1 cellular context compared by ENCODE assay signal in the genomic region with DNA sequence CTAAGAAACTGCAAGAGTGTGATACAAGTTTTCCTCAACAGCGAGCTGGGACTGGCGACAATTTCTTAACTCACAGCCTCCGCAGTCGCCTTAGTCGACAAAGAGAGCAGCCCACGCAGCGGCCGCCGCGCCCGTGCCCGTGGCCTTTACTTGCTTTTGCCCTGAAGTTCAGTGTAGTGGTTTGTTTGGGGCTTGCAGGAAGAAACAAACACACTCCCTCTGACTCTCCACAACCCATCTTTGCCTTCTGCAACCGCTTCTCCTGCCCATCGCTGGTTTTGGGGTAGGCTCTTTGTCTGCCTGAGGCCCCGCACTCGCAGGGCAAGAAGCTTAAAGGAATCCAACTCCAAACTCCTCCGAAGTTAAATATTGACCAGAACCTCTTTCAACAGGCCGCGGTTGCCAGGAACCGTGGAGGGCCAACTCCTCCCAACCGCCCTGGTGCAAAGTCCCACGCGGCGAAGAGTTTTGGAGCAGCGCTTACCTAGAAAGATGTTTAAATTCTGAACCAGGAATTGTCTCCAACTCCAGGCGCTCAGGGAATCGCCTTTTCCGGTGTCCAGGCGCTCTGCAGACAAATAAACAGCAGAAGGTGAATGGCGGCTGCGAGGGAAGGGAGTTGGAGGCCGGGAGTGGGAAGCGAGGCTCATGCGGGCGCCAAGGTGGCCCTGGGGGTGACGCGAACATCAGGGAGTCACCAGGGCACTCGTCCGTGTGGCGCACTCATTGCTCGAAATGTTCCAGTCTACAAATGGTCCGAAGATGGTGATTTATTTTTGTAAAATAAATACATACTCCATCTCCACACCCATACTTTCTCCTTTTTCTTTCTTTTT.
TF ChIP-seq lines count a peak whose summit lies in the region.

No MANE protein-coding gene starts in this region.

TF ChIP-seq in HepG2, 621 proteins besides CTCF, POLR2A, EP300 and RAD21 (continued from another document and continues in another):
- TF ChIP-seq, protein P1, sequence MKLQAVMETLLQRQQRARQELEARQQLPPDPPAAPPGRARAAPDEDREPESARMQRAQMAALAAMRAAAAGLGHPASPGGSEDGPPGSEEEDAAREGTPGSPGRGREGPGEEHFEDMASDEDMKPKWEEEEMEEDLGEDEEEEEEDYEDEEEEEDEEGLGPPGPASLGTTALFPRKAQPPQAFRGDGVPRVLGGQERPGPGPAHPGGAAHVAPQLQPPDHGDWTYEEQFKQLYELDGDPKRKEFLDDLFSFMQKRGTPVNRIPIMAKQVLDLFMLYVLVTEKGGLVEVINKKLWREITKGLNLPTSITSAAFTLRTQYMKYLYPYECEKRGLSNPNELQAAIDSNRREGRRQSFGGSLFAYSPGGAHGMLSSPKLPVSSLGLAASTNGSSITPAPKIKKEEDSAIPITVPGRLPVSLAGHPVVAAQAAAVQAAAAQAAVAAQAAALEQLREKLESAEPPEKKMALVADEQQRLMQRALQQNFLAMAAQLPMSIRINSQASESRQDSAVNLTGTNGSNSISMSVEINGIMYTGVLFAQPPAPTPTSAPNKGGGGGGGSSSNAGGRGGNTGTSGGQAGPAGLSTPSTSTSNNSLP (IDR thresholded peaks at IDR 0.05; ENCODE audit: low read depth, low read length) = peak; percentile 23; the same call in 1 of the 2 replicates
- TF ChIP-seq ZNF496 (CRISPR knock-in tag; IDR thresholded peaks at IDR 0.05; ENCODE audit: insufficient replicate concordance) (no peak), MBNL3 (CRISPR knock-in tag; conservative IDR thresholded peaks at IDR 0.05) (no peak), ZNF777 (CRISPR knock-in tag; IDR thresholded peaks at IDR 0.05) (no peak), HNF4G (IDR thresholded peaks at IDR 0.05; ENCODE audit: borderline replicate concordance, low read depth, low read length) (peak; percentile 82), HNF4G (CRISPR knock-in tag; IDR thresholded peaks at IDR 0.05; ENCODE audit: borderline replicate concordance, low read depth) (peak; percentile 60; the same call in 1 of the 2 replicates), JARID2 (CRISPR knock-in tag; IDR thresholded peaks at IDR 0.05; ENCODE audit: insufficient replicate concordance) (no peak), ZNF678 (CRISPR knock-in tag; IDR thresholded peaks at IDR 0.05) (no peak), ZNF557 (CRISPR knock-in tag; IDR thresholded peaks at IDR 0.05) (no peak), JUNB (CRISPR knock-in tag; IDR thresholded peaks at IDR 0.05; ENCODE audit: borderline replicate concordance) (no peak; the same call in 1 of the 2 replicates), SMAD9 (CRISPR knock-in tag; IDR thresholded peaks at IDR 0.05) (no peak), KDM4B (CRISPR knock-in tag; IDR thresholded peaks at IDR 0.05) (no peak), PPARG (CRISPR knock-in tag; conservative IDR thresholded peaks at IDR 0.05) (peak; percentile 43; the same call in 1 of the 2 replicates), ZSCAN21 (CRISPR knock-in tag; IDR thresholded peaks at IDR 0.05; ENCODE audit: borderline replicate concordance) (peak; percentile 63; the same call in 1 of the 2 replicates), ATAD3A (CRISPR knock-in tag; IDR thresholded peaks at IDR 0.05) (no peak), SRF (IDR thresholded peaks at IDR 0.05; ENCODE audit: low read depth, low read length) (0 out of 2 replicates have a peak, but pooled peaks have one; percentile 1)
- TF ChIP-seq, protein P2, sequence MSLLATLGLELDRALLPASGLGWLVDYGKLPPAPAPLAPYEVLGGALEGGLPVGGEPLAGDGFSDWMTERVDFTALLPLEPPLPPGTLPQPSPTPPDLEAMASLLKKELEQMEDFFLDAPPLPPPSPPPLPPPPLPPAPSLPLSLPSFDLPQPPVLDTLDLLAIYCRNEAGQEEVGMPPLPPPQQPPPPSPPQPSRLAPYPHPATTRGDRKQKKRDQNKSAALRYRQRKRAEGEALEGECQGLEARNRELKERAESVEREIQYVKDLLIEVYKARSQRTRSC (CRISPR knock-in tag; IDR thresholded peaks at IDR 0.05; ENCODE audit: low read depth) = no peak
- TF ChIP-seq, protein P3, sequence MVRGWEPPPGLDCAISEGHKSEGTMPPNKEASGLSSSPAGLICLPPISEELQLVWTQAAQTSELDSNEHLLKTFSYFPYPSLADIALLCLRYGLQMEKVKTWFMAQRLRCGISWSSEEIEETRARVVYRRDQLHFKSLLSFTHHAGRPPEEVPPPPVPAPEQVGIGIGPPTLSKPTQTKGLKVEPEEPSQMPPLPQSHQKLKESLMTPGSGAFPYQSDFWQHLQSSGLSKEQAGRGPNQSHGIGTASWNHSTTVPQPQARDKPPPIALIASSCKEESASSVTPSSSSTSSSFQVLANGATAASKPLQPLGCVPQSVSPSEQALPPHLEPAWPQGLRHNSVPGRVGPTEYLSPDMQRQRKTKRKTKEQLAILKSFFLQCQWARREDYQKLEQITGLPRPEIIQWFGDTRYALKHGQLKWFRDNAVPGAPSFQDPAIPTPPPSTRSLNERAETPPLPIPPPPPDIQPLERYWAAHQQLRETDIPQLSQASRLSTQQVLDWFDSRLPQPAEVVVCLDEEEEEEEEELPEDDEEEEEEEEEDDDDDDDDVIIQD (CRISPR knock-in tag; IDR thresholded peaks at IDR 0.05; ENCODE audit: low read depth) = no peak
- TF ChIP-seq, protein P4, sequence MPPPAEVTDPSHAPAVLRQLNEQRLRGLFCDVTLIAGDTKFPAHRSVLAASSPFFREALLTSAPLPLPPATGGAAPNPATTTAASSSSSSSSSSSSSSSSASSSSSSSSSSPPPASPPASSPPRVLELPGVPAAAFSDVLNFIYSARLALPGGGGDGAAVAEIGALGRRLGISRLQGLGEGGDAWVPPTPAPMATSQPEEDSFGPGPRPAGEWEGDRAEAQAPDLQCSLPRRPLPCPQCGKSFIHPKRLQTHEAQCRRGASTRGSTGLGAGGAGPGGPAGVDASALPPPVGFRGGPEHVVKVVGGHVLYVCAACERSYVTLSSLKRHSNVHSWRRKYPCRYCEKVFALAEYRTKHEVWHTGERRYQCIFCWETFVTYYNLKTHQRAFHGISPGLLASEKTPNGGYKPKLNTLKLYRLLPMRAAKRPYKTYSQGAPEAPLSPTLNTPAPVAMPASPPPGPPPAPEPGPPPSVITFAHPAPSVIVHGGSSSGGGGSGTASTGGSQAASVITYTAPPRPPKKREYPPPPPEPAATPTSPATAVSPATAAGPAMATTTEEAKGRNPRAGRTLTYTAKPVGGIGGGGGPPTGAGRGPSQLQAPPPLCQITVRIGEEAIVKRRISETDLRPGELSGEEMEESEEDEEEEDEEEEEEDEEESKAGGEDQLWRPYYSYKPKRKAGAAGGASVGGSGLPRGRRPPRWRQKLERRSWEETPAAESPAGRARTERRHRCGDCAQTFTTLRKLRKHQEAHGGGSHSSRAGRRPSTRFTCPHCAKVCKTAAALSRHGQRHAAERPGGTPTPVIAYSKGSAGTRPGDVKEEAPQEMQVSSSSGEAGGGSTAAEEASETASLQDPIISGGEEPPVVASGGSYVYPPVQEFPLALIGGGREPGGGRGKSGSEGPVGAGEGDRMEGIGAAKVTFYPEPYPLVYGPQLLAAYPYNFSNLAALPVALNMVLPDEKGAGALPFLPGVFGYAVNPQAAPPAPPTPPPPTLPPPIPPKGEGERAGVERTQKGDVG (CRISPR knock-in tag; IDR thresholded peaks at IDR 0.05; ENCODE audit: borderline replicate concordance) = no peak
- TF ChIP-seq, protein P5, sequence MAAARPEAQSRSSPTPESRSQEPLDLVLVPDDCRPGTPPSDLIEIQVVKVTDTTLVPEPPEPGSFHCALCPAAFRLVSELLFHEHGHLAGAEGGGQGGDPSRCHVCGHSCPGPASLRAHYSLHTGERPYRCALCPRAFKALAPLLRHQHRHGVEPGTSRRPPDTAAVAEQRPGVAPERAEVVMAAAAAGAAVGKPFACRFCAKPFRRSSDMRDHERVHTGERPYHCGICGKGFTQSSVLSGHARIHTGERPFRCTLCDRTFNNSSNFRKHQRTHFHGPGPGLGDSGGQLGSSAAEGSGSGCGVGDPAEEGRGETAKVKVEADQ (CRISPR knock-in tag; IDR thresholded peaks at IDR 0.05; ENCODE audit: borderline replicate concordance) = no peak
- TF ChIP-seq, protein P6, sequence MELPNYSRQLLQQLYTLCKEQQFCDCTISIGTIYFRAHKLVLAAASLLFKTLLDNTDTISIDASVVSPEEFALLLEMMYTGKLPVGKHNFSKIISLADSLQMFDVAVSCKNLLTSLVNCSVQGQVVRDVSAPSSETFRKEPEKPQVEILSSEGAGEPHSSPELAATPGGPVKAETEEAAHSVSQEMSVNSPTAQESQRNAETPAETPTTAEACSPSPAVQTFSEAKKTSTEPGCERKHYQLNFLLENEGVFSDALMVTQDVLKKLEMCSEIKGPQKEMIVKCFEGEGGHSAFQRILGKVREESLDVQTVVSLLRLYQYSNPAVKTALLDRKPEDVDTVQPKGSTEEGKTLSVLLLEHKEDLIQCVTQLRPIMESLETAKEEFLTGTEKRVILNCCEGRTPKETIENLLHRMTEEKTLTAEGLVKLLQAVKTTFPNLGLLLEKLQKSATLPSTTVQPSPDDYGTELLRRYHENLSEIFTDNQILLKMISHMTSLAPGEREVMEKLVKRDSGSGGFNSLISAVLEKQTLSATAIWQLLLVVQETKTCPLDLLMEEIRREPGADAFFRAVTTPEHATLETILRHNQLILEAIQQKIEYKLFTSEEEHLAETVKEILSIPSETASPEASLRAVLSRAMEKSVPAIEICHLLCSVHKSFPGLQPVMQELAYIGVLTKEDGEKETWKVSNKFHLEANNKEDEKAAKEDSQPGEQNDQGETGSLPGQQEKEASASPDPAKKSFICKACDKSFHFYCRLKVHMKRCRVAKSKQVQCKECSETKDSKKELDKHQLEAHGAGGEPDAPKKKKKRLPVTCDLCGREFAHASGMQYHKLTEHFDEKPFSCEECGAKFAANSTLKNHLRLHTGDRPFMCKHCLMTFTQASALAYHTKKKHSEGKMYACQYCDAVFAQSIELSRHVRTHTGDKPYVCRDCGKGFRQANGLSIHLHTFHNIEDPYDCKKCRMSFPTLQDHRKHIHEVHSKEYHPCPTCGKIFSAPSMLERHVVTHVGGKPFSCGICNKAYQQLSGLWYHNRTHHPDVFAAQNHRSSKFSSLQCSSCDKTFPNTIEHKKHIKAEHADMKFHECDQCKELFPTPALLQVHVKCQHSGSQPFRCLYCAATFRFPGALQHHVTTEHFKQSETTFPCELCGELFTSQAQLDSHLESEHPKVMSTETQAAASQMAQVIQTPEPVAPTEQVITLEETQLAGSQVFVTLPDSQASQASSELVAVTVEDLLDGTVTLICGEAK (IDR thresholded peaks at IDR 0.05) = no peak
- TF ChIP-seq, protein P6 (CRISPR knock-in tag; IDR thresholded peaks at IDR 0.05) = 0 out of 2 replicates have a peak, but pooled peaks have one; percentile 25
- TF ChIP-seq, protein P7, sequence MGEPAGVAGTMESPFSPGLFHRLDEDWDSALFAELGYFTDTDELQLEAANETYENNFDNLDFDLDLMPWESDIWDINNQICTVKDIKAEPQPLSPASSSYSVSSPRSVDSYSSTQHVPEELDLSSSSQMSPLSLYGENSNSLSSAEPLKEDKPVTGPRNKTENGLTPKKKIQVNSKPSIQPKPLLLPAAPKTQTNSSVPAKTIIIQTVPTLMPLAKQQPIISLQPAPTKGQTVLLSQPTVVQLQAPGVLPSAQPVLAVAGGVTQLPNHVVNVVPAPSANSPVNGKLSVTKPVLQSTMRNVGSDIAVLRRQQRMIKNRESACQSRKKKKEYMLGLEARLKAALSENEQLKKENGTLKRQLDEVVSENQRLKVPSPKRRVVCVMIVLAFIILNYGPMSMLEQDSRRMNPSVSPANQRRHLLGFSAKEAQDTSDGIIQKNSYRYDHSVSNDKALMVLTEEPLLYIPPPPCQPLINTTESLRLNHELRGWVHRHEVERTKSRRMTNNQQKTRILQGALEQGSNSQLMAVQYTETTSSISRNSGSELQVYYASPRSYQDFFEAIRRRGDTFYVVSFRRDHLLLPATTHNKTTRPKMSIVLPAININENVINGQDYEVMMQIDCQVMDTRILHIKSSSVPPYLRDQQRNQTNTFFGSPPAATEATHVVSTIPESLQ (CRISPR knock-in tag; conservative IDR thresholded peaks at IDR 0.05) = no peak
- TF ChIP-seq, protein P8, sequence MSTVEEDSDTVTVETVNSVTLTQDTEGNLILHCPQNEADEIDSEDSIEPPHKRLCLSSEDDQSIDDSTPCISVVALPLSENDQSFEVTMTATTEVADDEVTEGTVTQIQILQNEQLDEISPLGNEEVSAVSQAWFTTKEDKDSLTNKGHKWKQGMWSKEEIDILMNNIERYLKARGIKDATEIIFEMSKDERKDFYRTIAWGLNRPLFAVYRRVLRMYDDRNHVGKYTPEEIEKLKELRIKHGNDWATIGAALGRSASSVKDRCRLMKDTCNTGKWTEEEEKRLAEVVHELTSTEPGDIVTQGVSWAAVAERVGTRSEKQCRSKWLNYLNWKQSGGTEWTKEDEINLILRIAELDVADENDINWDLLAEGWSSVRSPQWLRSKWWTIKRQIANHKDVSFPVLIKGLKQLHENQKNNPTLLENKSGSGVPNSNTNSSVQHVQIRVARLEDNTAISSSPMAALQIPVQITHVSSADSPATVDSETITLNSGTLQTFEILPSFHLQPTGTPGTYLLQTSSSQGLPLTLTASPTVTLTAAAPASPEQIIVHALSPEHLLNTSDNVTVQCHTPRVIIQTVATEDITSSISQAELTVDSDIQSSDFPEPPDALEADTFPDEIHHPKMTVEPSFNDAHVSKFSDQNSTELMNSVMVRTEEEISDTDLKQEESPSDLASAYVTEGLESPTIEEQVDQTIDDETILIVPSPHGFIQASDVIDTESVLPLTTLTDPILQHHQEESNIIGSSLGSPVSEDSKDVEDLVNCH (CRISPR knock-in tag; IDR thresholded peaks at IDR 0.05) = no peak
